Comparison of ENCODE assay signal across 1 cellular context in genomic region chr10:102432162-102432950, GRCh38.
TF ChIP-seq lines count a peak whose summit lies in the region.

Gene CUEDC2 (minus strand): TSS chr10:102432574. CDS start chr10:102425188, 7,386 bp downstream.

TF ChIP-seq in K562, 482 proteins besides CTCF, POLR2A, EP300 and RAD21 (continued from another document):
- TF ChIP-seq CCNT2 (IDR thresholded peaks at IDR 0.05; ENCODE audit: borderline replicate concordance, extremely low read depth, insufficient read length, low read depth, low read length) = peak; percentile 26
- TF ChIP-seq KLF16 (IDR thresholded peaks at IDR 0.05) = peak; percentile 86
- TF ChIP-seq NR2C2 (CRISPR knock-in tag; IDR thresholded peaks at IDR 0.05) = no peak
- peak; percentile 61 for TF ChIP-seq NR2C2 (tag; IDR thresholded peaks at IDR 0.05)
- 0 out of 2 replicates have a peak, but pooled peaks have one; percentile 54 for TF ChIP-seq CREB3L1 (IDR thresholded peaks at IDR 0.05; ENCODE audit: borderline replicate concordance, low read depth)
- no peak for TF ChIP-seq POLR2AphosphoS5 (IDR thresholded peaks at IDR 0.05; ENCODE audit: control insufficient read depth, insufficient read depth, low read depth, low read length)
- TF ChIP-seq UBTF (IDR thresholded peaks at IDR 0.05; ENCODE audit: borderline replicate concordance in 1 of 2, low read depth in 2 of 2, low read length in 2 of 2) = 0 out of 4 replicates have a peak, but pooled peaks of 1 of the 2 experiments have one; percentile 23
- no peak for TF ChIP-seq CREB3 (tag; conservative IDR thresholded peaks at IDR 0.05; ENCODE audit: low read depth)
- TF ChIP-seq RERE (CRISPR knock-in tag; IDR thresholded peaks at IDR 0.05; ENCODE audit: borderline replicate concordance) = no peak
- TF ChIP-seq U2AF1 (optimal IDR thresholded peaks at IDR 0.05; ENCODE audit: low read depth, low read length) = peak; percentile 36
- no peak for TF ChIP-seq TRIM28 (IDR thresholded peaks at IDR 0.05)
- TF ChIP-seq YY1 (IDR thresholded peaks at IDR 0.05; ENCODE audit: borderline replicate concordance in 1 of 3, control insufficient read depth in 1 of 3, extremely low read depth in 1 of 3, insufficient read depth in 3 of 3, insufficient read length in 1 of 3, insufficient replicate concordance in 2 of 3, low read depth in 1 of 3, low read length in 2 of 3) = peak; percentile 97 to 100 (median 100)
- TF ChIP-seq HCFC1 (IDR thresholded peaks at IDR 0.05; ENCODE audit: low read depth, low read length) = peak; percentile 93
- TF ChIP-seq CHD1 (IDR thresholded peaks at IDR 0.05; ENCODE audit: low read length) = no peak
- peak in 1 of 2 experiments; percentile 48; a peak in 1 of 4 replicates for TF ChIP-seq ZMIZ1 (IDR thresholded peaks at IDR 0.05; ENCODE audit: low read depth in 2 of 2, low read length in 2 of 2)
- TF ChIP-seq ZNF512 (tag; IDR thresholded peaks at IDR 0.05) = no peak
- TF ChIP-seq CREM (IDR thresholded peaks at IDR 0.05; ENCODE audit: low read depth) = peak; percentile 85
- TF ChIP-seq L3MBTL2 (IDR thresholded peaks at IDR 0.05) = peak; percentile 38; the same call in 1 of the 2 replicates
- no peak for TF ChIP-seq ZNF511 (CRISPR knock-in tag; IDR thresholded peaks at IDR 0.05)
- peak; percentile 81 for TF ChIP-seq ZNF740 (CRISPR knock-in tag; IDR thresholded peaks at IDR 0.05)
- TF ChIP-seq ZNF740 (tag; IDR thresholded peaks at IDR 0.05) = peak in 1 of 2 experiments; percentile 74; a peak in 2 of 4 replicates
- peak; percentile 75 for TF ChIP-seq GABPB1 (CRISPR knock-in tag; IDR thresholded peaks at IDR 0.05)
- TF ChIP-seq GMEB1 (CRISPR knock-in tag; IDR thresholded peaks at IDR 0.05) = peak; percentile 58; the same call in 1 of the 2 replicates
- TF ChIP-seq KAT7 (CRISPR knock-in tag; IDR thresholded peaks at IDR 0.05; ENCODE audit: borderline replicate concordance) = 0 out of 2 replicates have a peak, but pooled peaks have one; percentile 72
